In genomic region chr11:34174411-34175041, GRCh38 we compare ENCODE assay signal across 8 cellular contexts.
A peak's percentile ranks its signal among the peaks of the same experiment; 100 is the strongest.
DNase-seq lines count a peak whose midpoint lies in the region; TF ChIP-seq lines count a peak whose summit lies in the region.

No MANE protein-coding gene starts in this region.

- H3K27me3 ChIP-seq in hepatocyte = no peaks in the 10 kb centered on the region
- no peaks in the 10 kb centered on the region for H3K27me3 ChIP-seq in sigmoid colon

- H3K9me3 Mint-ChIP-seq in HFFc6 = no peaks in the 10 kb centered on the region
- H3K9me3 Mint-ChIP-seq in T-helper 2 cell treated with Interferon-gamma antibody and Interleukin-4, amounts not matched to agents 5 μg/mL and 100 μg/mL, for 36 hours = no peaks in the 10 kb centered on the region

- H3K9me2 ChIP-seq in hepatocyte (replicated peaks; ENCODE audit: insufficient read depth) = no peaks in the 10 kb centered on the region

- no peak overlapping the region for H2AFZ ChIP-seq in hepatocyte

- peak overlapping the region; percentile 87 for H3K4me2 ChIP-seq in hepatocyte

- H3K36me3 ChIP-seq in hepatocyte (replicated peaks; ENCODE audit: insufficient read depth, low read depth) (no peaks in the 10 kb centered on the region), sigmoid colon (peaks cover 0 to 6% (median 0%) of the 10 kb centered on the region in 4 donors)

- no peaks in the 10 kb centered on the region for H3K4me1 Mint-ChIP-seq in HFFc6 (ENCODE audit: low read depth)
- H3K4me1 Mint-ChIP-seq in T-helper 2 cell treated with Interferon-gamma antibody and Interleukin-4, amounts not matched to agents 5 μg/mL and 100 μg/mL, for 36 hours (ENCODE audit: low read depth) = peaks cover 29% of the 10 kb centered on the region

- no peak overlapping the region for H3K4me3 ChIP-seq in hepatocyte
- peak overlapping the region in 3 of 4 donors; percentile 23 to 39 (median 33) for H3K4me3 ChIP-seq in sigmoid colon

- H3K9me3 ChIP-seq in hepatocyte (ENCODE audit: low read depth) (no peaks in the 10 kb centered on the region), sigmoid colon (no peaks in the 10 kb centered on the region)

- no peaks in the 10 kb centered on the region for H3K36me3 Mint-ChIP-seq in HFFc6 (ENCODE audit: low read depth)
- no peaks in the 10 kb centered on the region for H3K36me3 Mint-ChIP-seq in T-helper 2 cell treated with Interferon-gamma antibody and Interleukin-4, amounts not matched to agents 5 μg/mL and 100 μg/mL, for 36 hours (ENCODE audit: low read depth)

- H3K27ac Mint-ChIP-seq in HFFc6 = no peak overlapping the region
- H3K27ac Mint-ChIP-seq in T-helper 2 cell treated with Interferon-gamma antibody and Interleukin-4, amounts not matched to agents 5 μg/mL and 100 μg/mL, for 36 hours = no peak overlapping the region

- no peaks in the 10 kb centered on the region for H3K79me2 ChIP-seq in hepatocyte

- 17% methylated on average over 33 of the region's 33 CpGs for WGBS in hepatocyte (ENCODE audit: low lambda C conversion rate, missing lambda C conversion rate)
- WGBS in sigmoid colon, 2 donors = 12 to 21% methylated on average over 33 of the region's 33 CpGs

- intact Hi-C loops in sigmoid colon (cut with DNase I) = loop anchor here (1.0 to 10.0 kb wide), 5 partner anchors 48 to 260 kb away; partner anchors contain the start of gene CAT

- DNase-seq in HFFc6 (peak; percentile 46), NCI-H1048 (lab: John Stamatoyannopoulos, UW) (peak; percentile 26), amygdala (lab: John Stamatoyannopoulos, UW) (peak in 55 of 56 donors; percentile 17 to 89 (median 60)), hepatocyte (ENCODE audit: low spot score) (peak; percentile 91), sigmoid colon (peak; percentile 90), cortex of kidney (lab: John Stamatoyannopoulos, UW) (no peak)
- DNase-seq in T-helper 2 cell treated with Interferon-gamma antibody and Interleukin-4, amounts not matched to agents 5 μg/mL and 100 μg/mL, for 36 hours (ENCODE audit: low spot score) = peak; percentile 78

- H3K4me1 ChIP-seq in hepatocyte (ENCODE audit: insufficient read depth) (peaks cover 15% of the 10 kb centered on the region), sigmoid colon (peaks cover 0 to 12% (median 7%) of the 10 kb centered on the region in 4 donors)

- peak; percentile 98 for TF ChIP-seq CTCF in GM12873 (IDR thresholded peaks at IDR 0.05; ENCODE audit: insufficient read depth, low read depth, low read length, missing control alignments)
- peak; percentile 93 for TF ChIP-seq CTCF in HFFc6 (IDR thresholded peaks at IDR 0.05)
- peak; percentile 90 for TF ChIP-seq CTCF in hepatocyte (IDR thresholded peaks at IDR 0.05; ENCODE audit: poor library complexity)
- TF ChIP-seq CTCF in sigmoid colon (IDR thresholded peaks at IDR 0.05) = peak; percentile 94 to 97 (median 94)

- peak overlapping the region; percentile 84 for H3K4me3 Mint-ChIP-seq in HFFc6
- peak overlapping the region; percentile 76 for H3K4me3 Mint-ChIP-seq in T-helper 2 cell treated with Interferon-gamma antibody and Interleukin-4, amounts not matched to agents 5 μg/mL and 100 μg/mL, for 36 hours

- H3K27me3 Mint-ChIP-seq in HFFc6 (ENCODE audit: insufficient read depth) = peaks cover 17% of the 10 kb centered on the region
- H3K27me3 Mint-ChIP-seq in T-helper 2 cell treated with Interferon-gamma antibody and Interleukin-4, amounts not matched to agents 5 μg/mL and 100 μg/mL, for 36 hours (ENCODE audit: low read depth) = no peaks in the 10 kb centered on the region

- no peak for TF ChIP-seq EP300 in sigmoid colon (IDR thresholded peaks at IDR 0.05)

- H3K27ac ChIP-seq in hepatocyte = no peak overlapping the region
- peak overlapping the region in 1 of 4 donors; percentile 48 for H3K27ac ChIP-seq in sigmoid colon

- no peaks in the 10 kb centered on the region for H4K20me1 ChIP-seq in hepatocyte (ENCODE audit: insufficient read depth, poor library complexity, severe bottlenecking)

- TF ChIP-seq POLR2A in sigmoid colon (IDR thresholded peaks at IDR 0.05) = no peak
